1 cellular context compared by ENCODE assay signal in the genomic region with DNA sequence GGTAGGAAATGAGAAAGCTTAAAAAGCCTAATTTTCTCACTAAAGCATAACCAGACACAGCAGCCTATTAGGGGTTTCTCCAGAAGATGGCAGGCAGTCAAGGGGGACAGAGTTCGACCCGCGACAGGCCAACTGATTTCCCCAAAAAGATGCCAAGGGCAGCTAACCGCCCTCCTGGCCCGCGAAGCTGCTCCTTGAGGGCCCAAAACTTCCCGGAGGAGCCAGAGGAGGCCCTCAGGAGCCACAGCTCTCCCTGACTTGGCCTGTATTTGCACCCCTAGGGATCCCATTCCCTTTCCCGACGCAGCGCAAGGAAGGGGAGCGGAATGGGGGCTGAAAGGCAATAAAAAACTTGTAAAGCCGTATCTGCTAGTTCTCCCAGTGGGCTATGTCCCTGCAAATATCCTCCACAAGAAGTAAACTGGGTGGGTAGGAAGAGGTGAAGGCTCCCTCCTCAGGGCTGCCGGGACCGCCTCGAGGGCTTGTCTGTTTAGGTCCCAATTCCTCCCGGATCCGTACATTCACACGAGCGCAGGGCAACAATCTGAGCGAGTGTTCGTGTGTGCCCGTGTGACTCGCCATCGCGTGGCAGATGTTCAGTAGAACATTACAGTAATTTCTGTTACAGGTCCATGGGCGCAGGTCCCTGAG.
A peak's percentile ranks its signal among the peaks of the same experiment; 100 is the strongest.
TF ChIP-seq lines count a peak whose summit lies in the region.

No MANE protein-coding gene starts in this region.

TF ChIP-seq in HepG2, 621 proteins besides CTCF, POLR2A, EP300 and RAD21 (continued from another document and continues in another):
- TF ChIP-seq, protein P1, sequence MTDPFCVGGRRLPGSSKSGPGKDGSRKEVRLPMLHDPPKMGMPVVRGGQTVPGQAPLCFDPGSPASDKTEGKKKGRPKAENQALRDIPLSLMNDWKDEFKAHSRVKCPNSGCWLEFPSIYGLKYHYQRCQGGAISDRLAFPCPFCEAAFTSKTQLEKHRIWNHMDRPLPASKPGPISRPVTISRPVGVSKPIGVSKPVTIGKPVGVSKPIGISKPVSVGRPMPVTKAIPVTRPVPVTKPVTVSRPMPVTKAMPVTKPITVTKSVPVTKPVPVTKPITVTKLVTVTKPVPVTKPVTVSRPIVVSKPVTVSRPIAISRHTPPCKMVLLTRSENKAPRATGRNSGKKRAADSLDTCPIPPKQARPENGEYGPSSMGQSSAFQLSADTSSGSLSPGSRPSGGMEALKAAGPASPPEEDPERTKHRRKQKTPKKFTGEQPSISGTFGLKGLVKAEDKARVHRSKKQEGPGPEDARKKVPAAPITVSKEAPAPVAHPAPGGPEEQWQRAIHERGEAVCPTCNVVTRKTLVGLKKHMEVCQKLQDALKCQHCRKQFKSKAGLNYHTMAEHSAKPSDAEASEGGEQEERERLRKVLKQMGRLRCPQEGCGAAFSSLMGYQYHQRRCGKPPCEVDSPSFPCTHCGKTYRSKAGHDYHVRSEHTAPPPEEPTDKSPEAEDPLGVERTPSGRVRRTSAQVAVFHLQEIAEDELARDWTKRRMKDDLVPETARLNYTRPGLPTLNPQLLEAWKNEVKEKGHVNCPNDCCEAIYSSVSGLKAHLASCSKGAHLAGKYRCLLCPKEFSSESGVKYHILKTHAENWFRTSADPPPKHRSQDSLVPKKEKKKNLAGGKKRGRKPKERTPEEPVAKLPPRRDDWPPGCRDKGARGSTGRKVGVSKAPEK (CRISPR knock-in tag; IDR thresholded peaks at IDR 0.05; ENCODE audit: borderline replicate concordance) = 0 out of 2 replicates have a peak, but pooled peaks have one; percentile 24
- TF ChIP-seq GLI4 (CRISPR knock-in tag; IDR thresholded peaks at IDR 0.05; ENCODE audit: borderline replicate concordance) = no peak; the same call in 1 of the 2 replicates
- 0 out of 2 replicates have a peak, but pooled peaks have one; percentile 72 for TF ChIP-seq BRF2 (CRISPR knock-in tag; IDR thresholded peaks at IDR 0.05)
- no peak for TF ChIP-seq MLLT10 (CRISPR knock-in tag; IDR thresholded peaks at IDR 0.05)
- no peak for TF ChIP-seq HCFC1 (IDR thresholded peaks at IDR 0.05; ENCODE audit: low read depth, low read length)
- TF ChIP-seq ZNF383 (CRISPR knock-in tag; IDR thresholded peaks at IDR 0.05; ENCODE audit: borderline replicate concordance) = no peak
- no peak; the same call in 1 of the 2 replicates for TF ChIP-seq ZNF235 (CRISPR knock-in tag; IDR thresholded peaks at IDR 0.05; ENCODE audit: borderline replicate concordance)
- TF ChIP-seq, protein P2, sequence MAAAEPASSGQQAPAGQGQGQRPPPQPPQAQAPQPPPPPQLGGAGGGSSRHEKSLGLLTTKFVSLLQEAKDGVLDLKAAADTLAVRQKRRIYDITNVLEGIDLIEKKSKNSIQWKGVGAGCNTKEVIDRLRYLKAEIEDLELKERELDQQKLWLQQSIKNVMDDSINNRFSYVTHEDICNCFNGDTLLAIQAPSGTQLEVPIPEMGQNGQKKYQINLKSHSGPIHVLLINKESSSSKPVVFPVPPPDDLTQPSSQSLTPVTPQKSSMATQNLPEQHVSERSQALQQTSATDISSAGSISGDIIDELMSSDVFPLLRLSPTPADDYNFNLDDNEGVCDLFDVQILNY (CRISPR knock-in tag; conservative IDR thresholded peaks at IDR 0.05) = 0 out of 2 replicates have a peak, but pooled peaks have one; percentile 18
- no peak for TF ChIP-seq JUND (CRISPR knock-in tag; IDR thresholded peaks at IDR 0.05)
- TF ChIP-seq XRCC5 (optimal IDR thresholded peaks at IDR 0.05; ENCODE audit: low read length) = no peak
- TF ChIP-seq, protein P3, sequence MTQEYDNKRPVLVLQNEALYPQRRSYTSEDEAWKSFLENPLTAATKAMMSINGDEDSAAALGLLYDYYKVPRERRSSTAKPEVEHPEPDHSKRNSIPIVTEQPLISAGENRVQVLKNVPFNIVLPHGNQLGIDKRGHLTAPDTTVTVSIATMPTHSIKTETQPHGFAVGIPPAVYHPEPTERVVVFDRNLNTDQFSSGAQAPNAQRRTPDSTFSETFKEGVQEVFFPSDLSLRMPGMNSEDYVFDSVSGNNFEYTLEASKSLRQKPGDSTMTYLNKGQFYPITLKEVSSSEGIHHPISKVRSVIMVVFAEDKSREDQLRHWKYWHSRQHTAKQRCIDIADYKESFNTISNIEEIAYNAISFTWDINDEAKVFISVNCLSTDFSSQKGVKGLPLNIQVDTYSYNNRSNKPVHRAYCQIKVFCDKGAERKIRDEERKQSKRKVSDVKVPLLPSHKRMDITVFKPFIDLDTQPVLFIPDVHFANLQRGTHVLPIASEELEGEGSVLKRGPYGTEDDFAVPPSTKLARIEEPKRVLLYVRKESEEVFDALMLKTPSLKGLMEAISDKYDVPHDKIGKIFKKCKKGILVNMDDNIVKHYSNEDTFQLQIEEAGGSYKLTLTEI (CRISPR knock-in tag; conservative IDR thresholded peaks at IDR 0.05) = no peak
- TF ChIP-seq, protein P4, sequence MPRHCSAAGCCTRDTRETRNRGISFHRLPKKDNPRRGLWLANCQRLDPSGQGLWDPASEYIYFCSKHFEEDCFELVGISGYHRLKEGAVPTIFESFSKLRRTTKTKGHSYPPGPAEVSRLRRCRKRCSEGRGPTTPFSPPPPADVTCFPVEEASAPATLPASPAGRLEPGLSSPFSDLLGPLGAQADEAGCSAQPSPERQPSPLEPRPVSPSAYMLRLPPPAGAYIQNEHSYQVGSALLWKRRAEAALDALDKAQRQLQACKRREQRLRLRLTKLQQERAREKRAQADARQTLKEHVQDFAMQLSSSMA (CRISPR knock-in tag; IDR thresholded peaks at IDR 0.05) = no peak
- TF ChIP-seq ZNF780A (CRISPR knock-in tag; IDR thresholded peaks at IDR 0.05) = no peak
- no peak for TF ChIP-seq NFE2L2 (IDR thresholded peaks at IDR 0.05; ENCODE audit: low read length)
- TF ChIP-seq NFKBIZ (CRISPR knock-in tag; IDR thresholded peaks at IDR 0.05) = peak; percentile 13; the same call in 1 of the 2 replicates
- TF ChIP-seq ZNF775 (CRISPR knock-in tag; IDR thresholded peaks at IDR 0.05; ENCODE audit: borderline replicate concordance) = peak; percentile 83; the same call in 1 of the 2 replicates
- no peak for TF ChIP-seq TBX3 (IDR thresholded peaks at IDR 0.05; ENCODE audit: borderline replicate concordance)
- no peak for TF ChIP-seq TRIM24 (CRISPR knock-in tag; IDR thresholded peaks at IDR 0.05)
- TF ChIP-seq ZSCAN9 (CRISPR knock-in tag; IDR thresholded peaks at IDR 0.05; ENCODE audit: borderline replicate concordance) = no peak
- no peak for TF ChIP-seq ZMAT3 (CRISPR knock-in tag; conservative IDR thresholded peaks at IDR 0.05)
- no peak for TF ChIP-seq FOXJ3 (CRISPR knock-in tag; IDR thresholded peaks at IDR 0.05; ENCODE audit: borderline replicate concordance)
- TF ChIP-seq, protein P5, sequence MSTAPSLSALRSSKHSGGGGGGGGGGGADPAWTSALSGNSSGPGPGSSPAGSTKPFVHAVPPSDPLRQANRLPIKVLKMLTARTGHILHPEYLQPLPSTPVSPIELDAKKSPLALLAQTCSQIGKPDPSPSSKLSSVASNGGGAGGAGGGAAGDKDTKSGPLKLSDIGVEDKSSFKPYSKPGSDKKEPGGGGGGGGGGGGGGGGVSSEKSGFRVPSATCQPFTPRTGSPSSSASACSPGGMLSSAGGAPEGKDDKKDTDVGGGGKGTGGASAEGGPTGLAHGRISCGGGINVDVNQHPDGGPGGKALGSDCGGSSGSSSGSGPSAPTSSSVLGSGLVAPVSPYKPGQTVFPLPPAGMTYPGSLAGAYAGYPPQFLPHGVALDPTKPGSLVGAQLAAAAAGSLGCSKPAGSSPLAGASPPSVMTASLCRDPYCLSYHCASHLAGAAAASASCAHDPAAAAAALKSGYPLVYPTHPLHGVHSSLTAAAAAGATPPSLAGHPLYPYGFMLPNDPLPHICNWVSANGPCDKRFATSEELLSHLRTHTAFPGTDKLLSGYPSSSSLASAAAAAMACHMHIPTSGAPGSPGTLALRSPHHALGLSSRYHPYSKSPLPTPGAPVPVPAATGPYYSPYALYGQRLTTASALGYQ (CRISPR knock-in tag; IDR thresholded peaks at IDR 0.05) = no peak
- TF ChIP-seq, protein P6, sequence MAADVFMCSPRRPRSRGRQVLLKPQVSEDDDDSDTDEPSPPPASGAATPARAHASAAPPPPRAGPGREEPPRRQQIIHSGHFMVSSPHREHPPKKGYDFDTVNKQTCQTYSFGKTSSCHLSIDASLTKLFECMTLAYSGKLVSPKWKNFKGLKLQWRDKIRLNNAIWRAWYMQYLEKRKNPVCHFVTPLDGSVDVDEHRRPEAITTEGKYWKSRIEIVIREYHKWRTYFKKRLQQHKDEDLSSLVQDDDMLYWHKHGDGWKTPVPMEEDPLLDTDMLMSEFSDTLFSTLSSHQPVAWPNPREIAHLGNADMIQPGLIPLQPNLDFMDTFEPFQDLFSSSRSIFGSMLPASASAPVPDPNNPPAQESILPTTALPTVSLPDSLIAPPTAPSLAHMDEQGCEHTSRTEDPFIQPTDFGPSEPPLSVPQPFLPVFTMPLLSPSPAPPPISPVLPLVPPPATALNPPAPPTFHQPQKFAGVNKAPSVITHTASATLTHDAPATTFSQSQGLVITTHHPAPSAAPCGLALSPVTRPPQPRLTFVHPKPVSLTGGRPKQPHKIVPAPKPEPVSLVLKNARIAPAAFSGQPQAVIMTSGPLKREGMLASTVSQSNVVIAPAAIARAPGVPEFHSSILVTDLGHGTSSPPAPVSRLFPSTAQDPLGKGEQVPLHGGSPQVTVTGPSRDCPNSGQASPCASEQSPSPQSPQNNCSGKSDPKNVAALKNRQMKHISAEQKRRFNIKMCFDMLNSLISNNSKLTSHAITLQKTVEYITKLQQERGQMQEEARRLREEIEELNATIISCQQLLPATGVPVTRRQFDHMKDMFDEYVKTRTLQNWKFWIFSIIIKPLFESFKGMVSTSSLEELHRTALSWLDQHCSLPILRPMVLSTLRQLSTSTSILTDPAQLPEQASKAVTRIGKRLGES (CRISPR knock-in tag; IDR thresholded peaks at IDR 0.05; ENCODE audit: borderline replicate concordance) = no peak
- no peak for TF ChIP-seq SP5 (CRISPR knock-in tag; IDR thresholded peaks at IDR 0.05; ENCODE audit: borderline replicate concordance, low read depth)
- TF ChIP-seq SMARCC2 (IDR thresholded peaks at IDR 0.05) = no peak
- 0 out of 2 replicates have a peak, but pooled peaks have one; percentile 14 for TF ChIP-seq ZNF616 (CRISPR knock-in tag; IDR thresholded peaks at IDR 0.05; ENCODE audit: low read depth)
- TF ChIP-seq IRF1 (CRISPR knock-in tag; IDR thresholded peaks at IDR 0.05; ENCODE audit: low read depth) = no peak
- no peak for TF ChIP-seq CC2D1A (CRISPR knock-in tag; IDR thresholded peaks at IDR 0.05)
- TF ChIP-seq, protein P7, sequence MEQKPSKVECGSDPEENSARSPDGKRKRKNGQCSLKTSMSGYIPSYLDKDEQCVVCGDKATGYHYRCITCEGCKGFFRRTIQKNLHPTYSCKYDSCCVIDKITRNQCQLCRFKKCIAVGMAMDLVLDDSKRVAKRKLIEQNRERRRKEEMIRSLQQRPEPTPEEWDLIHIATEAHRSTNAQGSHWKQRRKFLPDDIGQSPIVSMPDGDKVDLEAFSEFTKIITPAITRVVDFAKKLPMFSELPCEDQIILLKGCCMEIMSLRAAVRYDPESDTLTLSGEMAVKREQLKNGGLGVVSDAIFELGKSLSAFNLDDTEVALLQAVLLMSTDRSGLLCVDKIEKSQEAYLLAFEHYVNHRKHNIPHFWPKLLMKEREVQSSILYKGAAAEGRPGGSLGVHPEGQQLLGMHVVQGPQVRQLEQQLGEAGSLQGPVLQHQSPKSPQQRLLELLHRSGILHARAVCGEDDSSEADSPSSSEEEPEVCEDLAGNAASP (CRISPR knock-in tag; IDR thresholded peaks at IDR 0.05; ENCODE audit: borderline replicate concordance) = no peak; the same call in 1 of the 2 replicates
- TF ChIP-seq, protein P8, sequence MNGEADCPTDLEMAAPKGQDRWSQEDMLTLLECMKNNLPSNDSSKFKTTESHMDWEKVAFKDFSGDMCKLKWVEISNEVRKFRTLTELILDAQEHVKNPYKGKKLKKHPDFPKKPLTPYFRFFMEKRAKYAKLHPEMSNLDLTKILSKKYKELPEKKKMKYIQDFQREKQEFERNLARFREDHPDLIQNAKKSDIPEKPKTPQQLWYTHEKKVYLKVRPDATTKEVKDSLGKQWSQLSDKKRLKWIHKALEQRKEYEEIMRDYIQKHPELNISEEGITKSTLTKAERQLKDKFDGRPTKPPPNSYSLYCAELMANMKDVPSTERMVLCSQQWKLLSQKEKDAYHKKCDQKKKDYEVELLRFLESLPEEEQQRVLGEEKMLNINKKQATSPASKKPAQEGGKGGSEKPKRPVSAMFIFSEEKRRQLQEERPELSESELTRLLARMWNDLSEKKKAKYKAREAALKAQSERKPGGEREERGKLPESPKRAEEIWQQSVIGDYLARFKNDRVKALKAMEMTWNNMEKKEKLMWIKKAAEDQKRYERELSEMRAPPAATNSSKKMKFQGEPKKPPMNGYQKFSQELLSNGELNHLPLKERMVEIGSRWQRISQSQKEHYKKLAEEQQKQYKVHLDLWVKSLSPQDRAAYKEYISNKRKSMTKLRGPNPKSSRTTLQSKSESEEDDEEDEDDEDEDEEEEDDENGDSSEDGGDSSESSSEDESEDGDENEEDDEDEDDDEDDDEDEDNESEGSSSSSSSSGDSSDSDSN (CRISPR knock-in tag; IDR thresholded peaks at IDR 0.05) = no peak
